10 cellular contexts compared by ENCODE assay signal in genomic region chr1:117753652-117754051, GRCh38.
A peak's percentile ranks its signal among the peaks of the same experiment; 100 is the strongest.
DNase-seq lines count a peak whose midpoint lies in the region; ATAC-seq and TF ChIP-seq lines count a peak whose summit lies in the region.
"Had no signal": no experiment of that assay in that cellular context is flagged by ENCODE, and none has a peak within 500 bp of the region (broad histone marks: within the 10 kb centered on the region; RNA-seq: fewer than 3 reads in every experiment).

No MANE protein-coding gene starts in this region.

- DNase-seq in activated CD4-positive, alpha-beta T cell treated with anti-CD3 and anti-CD28 coated beads for 36 hours = no peak
- DNase-seq in activated CD4-positive, alpha-beta T cell treated with anti-CD3 and anti-CD28 coated beads, Interleukin-2, amount 50 U/mL, for 48 hours = no peak
- DNase-seq in RPMI7951 (ENCODE audit: low read depth) (peak; percentile 24), fibroblast of the aortic adventitia (ENCODE audit: low read depth) (peak; percentile 79), posterior cingulate gyrus (no peak), NCI-H510A (lab: John Stamatoyannopoulos, UW) (no peak)

- TF ChIP-seq POLR2A in gastroesophageal sphincter (IDR thresholded peaks at IDR 0.05) = no peak

- no peaks in the 10 kb centered on the region for H3K36me3 ChIP-seq in stomach smooth muscle (ENCODE audit: control insufficient read depth in 2 of 2, insufficient read depth in 2 of 2, low read length in 2 of 2)
- no peaks in the 10 kb centered on the region for H3K36me3 ChIP-seq in gastroesophageal sphincter
- H3K36me3 ChIP-seq: tibial nerve had no signal

- peak overlapping the region; percentile 17 for H3K4me3 ChIP-seq in fibroblast of the aortic adventitia (ENCODE audit: low read depth, low read length)
- peak overlapping the region; percentile 5 to 67 for H3K4me3 ChIP-seq in stomach smooth muscle (ENCODE audit: low read length in 2 of 2)
- peak overlapping the region in 1 of 2 donors; percentile 22 for H3K4me3 ChIP-seq in gastroesophageal sphincter
- H3K4me3 ChIP-seq: tibial nerve had no signal

- intact Hi-C loops in activated CD4-positive, alpha-beta T cell treated with anti-CD3 and anti-CD28 coated beads for 36 hours (cut with DNase I, micrococcal nuclease) = loop anchor here (1.0 to 5.0 kb wide), 4 partner anchors 142 to 241 kb away; partner anchors contain the start of gene TENT5C (in 1 of the 2)
- intact Hi-C loops in posterior cingulate gyrus (cut with DNase I) = no loop called here

- peak; percentile 67 for ATAC-seq in activated CD4-positive, alpha-beta T cell treated with anti-CD3 and anti-CD28 coated beads for 36 hours
- no peak for ATAC-seq in gastroesophageal sphincter

- TF ChIP-seq EP300 in gastroesophageal sphincter (IDR thresholded peaks at IDR 0.05) = no peak

- H3K9ac ChIP-seq in stomach smooth muscle (ENCODE audit: low read length in 2 of 2) = peak overlapping the region in 1 of 2 donors; percentile 30

- peaks cover 13% of the 10 kb centered on the region for H3K4me1 Mint-ChIP-seq in activated CD4-positive, alpha-beta T cell treated with anti-CD3 and anti-CD28 coated beads for 36 hours

- H3K27me3 Mint-ChIP-seq in activated CD4-positive, alpha-beta T cell treated with anti-CD3 and anti-CD28 coated beads for 36 hours = peaks cover 30% of the 10 kb centered on the region

- H3K9me3 Mint-ChIP-seq in activated CD4-positive, alpha-beta T cell treated with anti-CD3 and anti-CD28 coated beads for 36 hours (ENCODE audit: low read depth) = no peaks in the 10 kb centered on the region
- H3K9me3 Mint-ChIP-seq: activated CD4-positive, alpha-beta memory T cell treated with anti-CD3 and anti-CD28 coated beads, Interleukin-2, amount 10 ng/mL, durations not matched to agents 7 days and 5 days had no signal

- no peak for TF ChIP-seq CTCF in fibroblast of the aortic adventitia (IDR thresholded peaks at IDR 0.05; ENCODE audit: insufficient read depth, low read length)
- TF ChIP-seq CTCF in gastroesophageal sphincter (IDR thresholded peaks at IDR 0.05) = no peak

- H3K27ac Mint-ChIP-seq in activated CD4-positive, alpha-beta T cell treated with anti-CD3 and anti-CD28 coated beads for 36 hours = no peak overlapping the region
- H3K27ac Mint-ChIP-seq: activated CD4-positive, alpha-beta memory T cell treated with anti-CD3 and anti-CD28 coated beads, Interleukin-2, amount 10 ng/mL, durations not matched to agents 7 days and 5 days had no signal

- CTCF ChIA-PET in activated CD4-positive, alpha-beta T cell treated with anti-CD3 and anti-CD28 coated beads for 36 hours (lab: Charles Lee) = interaction anchor here (0.6 to 9.7 kb wide), 36 partner anchors 8 to 686 kb away, joined by 3 to 164 read pairs (median 4); no protein-coding TSS in a partner anchor

- no peaks in the 10 kb centered on the region for H3K36me3 Mint-ChIP-seq in activated CD4-positive, alpha-beta T cell treated with anti-CD3 and anti-CD28 coated beads for 36 hours (ENCODE audit: low read depth)

- H3K4me3 Mint-ChIP-seq in activated CD4-positive, alpha-beta T cell treated with anti-CD3 and anti-CD28 coated beads for 36 hours = no peak overlapping the region
- H3K4me3 Mint-ChIP-seq: activated CD4-positive, alpha-beta memory T cell treated with anti-CD3 and anti-CD28 coated beads, Interleukin-2, amount 10 ng/mL, durations not matched to agents 7 days and 5 days had no signal

- no peak overlapping the region for H3K27ac ChIP-seq in stomach smooth muscle (ENCODE audit: low read length)
- no peak overlapping the region for H3K27ac ChIP-seq in gastroesophageal sphincter
- H3K27ac ChIP-seq: tibial nerve had no signal

- H3K9me3 ChIP-seq in stomach smooth muscle (ENCODE audit: control insufficient read depth in 2 of 2, low read length in 2 of 2) (no peaks in the 10 kb centered on the region), gastroesophageal sphincter (no peaks in the 10 kb centered on the region)
- H3K9me3 ChIP-seq: tibial nerve had no signal

- 21 to 29% methylated on average over 5 of the region's 5 CpGs for WGBS in gastroesophageal sphincter (ENCODE audit: low coverage in 1 of 2), 2 donors

- no peaks in the 10 kb centered on the region for H3K27me3 ChIP-seq in stomach smooth muscle (ENCODE audit: control insufficient read depth in 1 of 2, insufficient read depth in 2 of 2, low read length in 2 of 2)
- H3K27me3 ChIP-seq in gastroesophageal sphincter = no peaks in the 10 kb centered on the region
- H3K27me3 ChIP-seq: tibial nerve had no signal

- POLR2A ChIA-PET in activated CD4-positive, alpha-beta T cell treated with anti-CD3 and anti-CD28 coated beads for 36 hours (lab: Charles Lee) = interaction anchor here (0.5 kb wide), 1 partner anchor 35 kb away, joined by 3 read pairs; no protein-coding TSS in a partner anchor

- peaks cover 7% of the 10 kb centered on the region for H3K4me1 ChIP-seq in stomach smooth muscle (ENCODE audit: control insufficient read depth, insufficient read depth, low read length)
- H3K4me1 ChIP-seq in gastroesophageal sphincter = peaks cover 0 to 18% (median 2%) of the 10 kb centered on the region in 3 donors

Comparison
In these comparisons a context has a peak if more than half of its experiments do, and no peak if none do; other contexts are left out.
1. DNase-seq: peak in RPMI7951 (single experiment) and fibroblast of the aortic adventitia (single experiment); none in activated CD4-positive, alpha-beta T cell treated with anti-CD3 and anti-CD28 coated beads for 36 hours (single experiment), activated CD4-positive, alpha-beta T cell treated with anti-CD3 and anti-CD28 coated beads, Interleukin-2, amount 50 U/mL, for 48 hours (0 of 2), posterior cingulate gyrus (0 of 10) and NCI-H510A (single experiment).